Comparison of ENCODE assay signal across 8 cellular contexts in the genomic region with DNA sequence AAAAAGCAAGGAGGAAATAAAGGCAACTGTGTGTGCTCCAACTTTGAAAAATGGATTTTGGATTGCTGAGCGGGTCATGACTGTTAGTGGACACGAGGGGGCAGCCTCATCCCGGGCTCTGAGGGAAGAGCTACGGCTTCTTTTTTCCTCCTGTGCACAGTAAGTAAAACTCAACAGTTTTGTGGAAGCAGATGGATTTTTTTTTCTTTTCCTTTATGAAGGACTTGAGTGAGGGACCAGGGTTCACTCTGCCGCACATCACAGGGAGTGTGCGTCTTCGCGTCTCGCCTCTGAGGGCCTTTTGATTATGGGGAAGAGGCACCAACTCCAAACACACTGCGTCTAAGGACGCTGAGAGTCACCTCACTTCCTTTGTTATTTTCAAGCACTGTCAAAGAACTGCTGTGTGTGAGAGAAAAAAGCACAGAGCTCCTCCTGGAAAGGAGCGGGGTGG.
DNase-seq lines count a peak whose midpoint lies in the region; ATAC-seq, FAIRE-seq and TF ChIP-seq lines count a peak whose summit lies in the region.

No MANE protein-coding gene starts in this region.

- peak overlapping the region; percentile 51 to 58 for H3K4me3 Mint-ChIP-seq in activated T-cell treated with anti-CD3 and anti-CD28 coated beads, Interleukin-2, amount 50 U/mL, for 72 hours
- H3K4me3 Mint-ChIP-seq in neural crest cell = peak overlapping the region; percentile 79

- H3K4me1 ChIP-seq in aorta (ENCODE audit: control insufficient read depth in 1 of 2, insufficient read depth in 2 of 2, low read length in 2 of 2) = no peaks in the 10 kb centered on the region

- peak; percentile 93 for TF ChIP-seq CTCF in AG09309 (IDR thresholded peaks at IDR 0.05; ENCODE audit: control insufficient read depth, insufficient read depth, low read depth, low read length, missing control alignments)
- TF ChIP-seq CTCF in neural crest cell (conservative IDR thresholded peaks at IDR 0.05) = peak; percentile 93

- no peaks in the 10 kb centered on the region for H3K9me3 Mint-ChIP-seq in activated T-cell treated with anti-CD3 and anti-CD28 coated beads, Interleukin-2, amount 50 U/mL, for 72 hours
- H3K9me3 Mint-ChIP-seq in neural crest cell = no peaks in the 10 kb centered on the region

- no peak overlapping the region for H3K27ac Mint-ChIP-seq in activated T-cell treated with anti-CD3 and anti-CD28 coated beads, Interleukin-2, amount 50 U/mL, for 72 hours
- peak overlapping the region; percentile 96 for H3K27ac Mint-ChIP-seq in neural crest cell (ENCODE audit: unreplicated experiment)

- DNase-seq in AG09309 (ENCODE audit: low read depth) (no peak), GM12891 (ENCODE audit: insufficient read length, low spot score) (peak; percentile 24), NCI-H774 (lab: John Stamatoyannopoulos, UW) (peak; percentile 39), foreskin melanocyte (peak; percentile 46), neural crest cell (ENCODE audit: low read depth, low spot score) (peak; percentile 57), aorta (peak in 1 of 2 donors; percentile 46)
- peak; percentile 31 to 45 for DNase-seq in activated T-cell treated with anti-CD3 and anti-CD28 coated beads, Interleukin-2, amount 50 U/mL, for 72 hours

- no peak overlapping the region; the same call in 1 of the 2 replicates for H3K4me3 ChIP-seq in AG09309 (ENCODE audit: control insufficient read depth, low read depth, low read length)
- H3K4me3 ChIP-seq in aorta (ENCODE audit: low read length in 2 of 2) = no peak overlapping the region

- H3K9me3 ChIP-seq in aorta (ENCODE audit: control insufficient read depth, low read length) = no peaks in the 10 kb centered on the region

- 0 to 2% methylated on average over 12 of the region's 12 CpGs for WGBS in aorta, 2 donors

- peak; percentile 50 for ATAC-seq in HG02970 (IDR thresholded peaks at IDR 0.05; ENCODE audit: low FRiP score, unreplicated experiment)
- ATAC-seq in activated T-cell treated with anti-CD3 and anti-CD28 coated beads, Interleukin-2, amount 50 U/mL, for 72 hours (replicated peaks in 1 of 2) = no peak
- ATAC-seq in aorta (ENCODE audit: low FRiP score) = peak; percentile 80

- peaks cover 11% of the 10 kb centered on the region for H3K27me3 Mint-ChIP-seq in activated T-cell treated with anti-CD3 and anti-CD28 coated beads, Interleukin-2, amount 50 U/mL, for 72 hours (ENCODE audit: low read depth)
- peaks cover 1% of the 10 kb centered on the region for H3K27me3 Mint-ChIP-seq in neural crest cell (ENCODE audit: low read depth)

- H3K27me3 ChIP-seq in aorta (ENCODE audit: control insufficient read depth in 1 of 2, insufficient read depth in 2 of 2, low read length in 1 of 2) = no peaks in the 10 kb centered on the region

- intact Hi-C loops in aorta (cut with DNase I) = no loop called here

- TF ChIP-seq POLR2A in GM12891 (IDR thresholded peaks at IDR 0.05; ENCODE audit: low read depth, low read length) = no peak

- no peaks in the 10 kb centered on the region for H3K36me3 ChIP-seq in aorta (ENCODE audit: control insufficient read depth in 1 of 2, insufficient read depth in 2 of 2, low read length in 1 of 2)

- no peaks in the 10 kb centered on the region for H3K36me3 Mint-ChIP-seq in activated T-cell treated with anti-CD3 and anti-CD28 coated beads, Interleukin-2, amount 50 U/mL, for 72 hours (ENCODE audit: insufficient read depth in 2 of 2)
- H3K36me3 Mint-ChIP-seq in neural crest cell (ENCODE audit: low read depth) = no peaks in the 10 kb centered on the region

- H3K27ac ChIP-seq in aorta (ENCODE audit: low read depth in 1 of 2, low read length in 2 of 2) = no peak overlapping the region

- peaks cover 6% of the 10 kb centered on the region for H3K4me1 Mint-ChIP-seq in activated T-cell treated with anti-CD3 and anti-CD28 coated beads, Interleukin-2, amount 50 U/mL, for 72 hours (ENCODE audit: low read depth)
- peaks cover 16% of the 10 kb centered on the region for H3K4me1 Mint-ChIP-seq in neural crest cell

- FAIRE-seq in GM12891 (lab: Jason Lieb, UNC) = peak; percentile 41

TF ChIP-seq in GM12891, 5 proteins besides CTCF, POLR2A, EP300 and RAD21:
- no peak for TF ChIP-seq PAX5 (IDR thresholded peaks at IDR 0.05; ENCODE audit: insufficient read depth, low read length, severe bottlenecking)
- TF ChIP-seq SPI1 (IDR thresholded peaks at IDR 0.05; ENCODE audit: low read depth, low read length) = 0 out of 2 replicates have a peak, but pooled peaks have one; percentile 4
- TF ChIP-seq POU2F2 (IDR thresholded peaks at IDR 0.05; ENCODE audit: low read depth, low read length) = no peak
- TF ChIP-seq POLR2AphosphoS5 (IDR thresholded peaks at IDR 0.05; ENCODE audit: low read depth, low read length) = no peak
TF ChIP-seq in GM12891: peak in this region for 1.

Comparison
In these comparisons a context has a peak if more than half of its experiments do, and no peak if none do; other contexts are left out.
1. ATAC-seq: peak in HG02970 (single experiment) and aorta (single experiment); none in activated T-cell treated with anti-CD3 and anti-CD28 coated beads, Interleukin-2, amount 50 U/mL, for 72 hours (0 of 2).